8 cellular contexts compared by ENCODE assay signal in genomic region chr16:75764154-75764768, GRCh38. TPM values are rescaled to one million over a fixed set of nuclear protein-coding genes. Genes with fewer than 3 reads are reported as not detected.
A peak's percentile ranks its signal among the peaks of the same experiment; 100 is the strongest.
DNase-seq lines count a peak whose midpoint lies in the region; ATAC-seq, FAIRE-seq and TF ChIP-seq lines count a peak whose summit lies in the region.

No MANE protein-coding gene starts in this region.

- H3K4me3 Mint-ChIP-seq in osteocyte (ENCODE audit: unreplicated experiment), result no peak overlapping the region

- H3K36me3 ChIP-seq in GM23248 (ENCODE audit: low read depth) (no peaks in the 10 kb centered on the region), gastroesophageal sphincter (no peaks in the 10 kb centered on the region)

- H3K36me3 Mint-ChIP-seq in osteocyte (ENCODE audit: unreplicated experiment), result no peaks in the 10 kb centered on the region

- H3K9me2 ChIP-seq in GM23248 (ENCODE audit: insufficient read depth), result no peaks in the 10 kb centered on the region

- WGBS in GM23248 (ENCODE audit: low coverage in 1 of 2, low lambda C conversion rate in 2 of 2, missing lambda C conversion rate in 2 of 2), 2 experiments, result 17 to 18% methylated on average over 7 of the region's 7 CpGs
- 25 to 28% methylated on average over 6 to 7 of the region's 7 CpGs for WGBS in gastroesophageal sphincter (ENCODE audit: low coverage in 1 of 2), 2 donors

- H3K4me1 Mint-ChIP-seq in osteocyte (ENCODE audit: unreplicated experiment), result no peaks in the 10 kb centered on the region

- peak; percentile 17 for FAIRE-seq in RCC 7860 (lab: Jason Lieb, UNC)

- no peak overlapping the region for H3K27ac Mint-ChIP-seq in osteocyte (ENCODE audit: unreplicated experiment)

- peak; percentile 15 for DNase-seq in GM04503 (ENCODE audit: low read depth)
- DNase-seq in GM23248, result peak; percentile 79
- peak; percentile 18 for DNase-seq in KG1 (lab: John Stamatoyannopoulos, UW)
- peak; percentile 49 for DNase-seq in RCC 7860 (ENCODE audit: low spot score)
- peak; percentile 35 for DNase-seq in activated effector memory CD4-positive, alpha-beta T cell treated with Interleukin-2 at 50 U/mL for 16 hours
- no peak for DNase-seq in osteocyte (ENCODE audit: extremely low spot score, unreplicated experiment)
- no peak for DNase-seq in T1000 (lab: John Stamatoyannopoulos, UW)

- no peaks in the 10 kb centered on the region for H3K4me1 ChIP-seq in GM23248 (ENCODE audit: insufficient read depth)
- peaks cover 0 to 8% (median 0%) of the 10 kb centered on the region in 3 donors for H3K4me1 ChIP-seq in gastroesophageal sphincter

- in situ Hi-C loops in GM23248 (cut with MboI), result loop anchor here (25.0 kb wide), 2 partner anchors 277 to 552 kb away; partner anchors contain the start of genes CHST6, CTRB1 and CTRB2

- no peaks in the 10 kb centered on the region for H3K79me2 ChIP-seq in GM23248 (ENCODE audit: insufficient read depth)

- peak overlapping the region; percentile 68 for H2AFZ ChIP-seq in GM23248

- no peak for TF ChIP-seq POLR2A in gastroesophageal sphincter (IDR thresholded peaks at IDR 0.05)

- no peak overlapping the region for H3K4me2 ChIP-seq in GM23248 (ENCODE audit: unreplicated experiment)

- H3K9me3 ChIP-seq in GM23248 (ENCODE audit: low read depth), result no peaks in the 10 kb centered on the region
- H3K9me3 ChIP-seq in gastroesophageal sphincter, result no peaks in the 10 kb centered on the region

- H3F3A ChIP-seq in GM23248 (ENCODE audit: insufficient read depth), result no peaks in the 10 kb centered on the region

- no peak for TF ChIP-seq EP300 in gastroesophageal sphincter (IDR thresholded peaks at IDR 0.05)

- H3K27me3 ChIP-seq in GM23248 (replicated peaks; ENCODE audit: insufficient read depth), result peaks cover 9% of the 10 kb centered on the region; the same call in 1 of the 2 replicates
- H3K27me3 ChIP-seq in gastroesophageal sphincter, result no peaks in the 10 kb centered on the region

- H4K20me1 ChIP-seq in GM23248 (ENCODE audit: insufficient read depth), result no peaks in the 10 kb centered on the region

- H3K4me3 ChIP-seq in GM23248 (no peak overlapping the region), gastroesophageal sphincter (no peak overlapping the region)

- peak; percentile 87 for ATAC-seq in gastroesophageal sphincter

- no peak overlapping the region for H3K9ac ChIP-seq in GM23248

- peak; percentile 61 to 88 (median 76) for TF ChIP-seq CTCF in gastroesophageal sphincter (IDR thresholded peaks at IDR 0.05)
- peak; percentile 72 for TF ChIP-seq CTCF in osteocyte (IDR thresholded peaks at IDR 0.05)

- H3K27me3 Mint-ChIP-seq in osteocyte (ENCODE audit: unreplicated experiment), result peaks cover 18% of the 10 kb centered on the region

- H3K27ac ChIP-seq in GM23248 (no peak overlapping the region), gastroesophageal sphincter (peak overlapping the region in 1 of 4 donors; percentile 31)

- no peaks in the 10 kb centered on the region for H3K9me3 Mint-ChIP-seq in osteocyte (ENCODE audit: unreplicated experiment)

RNA-seq across cellular contexts. Expression of gene CPHXL, which starts 38.0 kb away (rescaled TPM):
- not detected in 2 replicates for total RNA-seq in GM23248 (2014; rRNA removed; shearing (Covaris generic))
- not detected in 2 replicates for polyA plus RNA-seq in GM23248 (2016; fragmentation: Nextera tagmentation; extraction: Ambion mirVana)
- total RNA-seq in gastroesophageal sphincter, result not detected
- not detected in 2 replicates for total RNA-seq in osteocyte

Comparison
In these comparisons a context has a peak if more than half of its experiments do, and no peak if none do; other contexts are left out.
1. DNase-seq: peak in GM04503 (single experiment), GM23248 (single experiment), KG1 (single experiment), RCC 7860 (single experiment) and activated effector memory CD4-positive, alpha-beta T cell treated with Interleukin-2 at 50 U/mL for 16 hours (single experiment); none in osteocyte (single experiment) and T1000 (single experiment).